17 cellular contexts compared by ENCODE assay signal in the genomic region with DNA sequence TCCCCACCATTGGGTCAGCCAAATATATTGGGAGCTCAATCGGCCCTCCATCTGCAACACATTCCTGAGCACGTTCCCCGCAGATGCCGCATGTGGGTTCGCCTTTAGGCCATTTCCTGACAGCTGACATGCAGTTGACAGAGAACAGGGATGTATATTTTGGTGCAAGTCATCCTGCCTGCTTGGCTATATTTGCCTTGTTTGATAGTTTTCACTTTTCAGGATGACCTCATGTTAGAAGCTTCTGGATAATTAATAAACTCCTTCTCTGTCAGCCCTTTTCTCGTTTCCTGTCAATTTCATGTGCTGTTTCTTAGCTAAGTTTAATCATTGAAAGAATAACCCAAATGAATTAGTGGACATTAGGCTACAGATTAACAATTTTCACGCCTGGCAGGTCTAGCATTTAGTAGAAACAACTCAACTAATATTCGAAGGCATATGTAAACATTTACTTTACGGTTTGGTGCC.
DNase-seq lines count a peak whose midpoint lies in the region; ATAC-seq and TF ChIP-seq lines count a peak whose summit lies in the region.
"Had no signal": no experiment of that assay in that cellular context is flagged by ENCODE, and none has a peak within 500 bp of the region (broad histone marks: within the 10 kb centered on the region; RNA-seq: fewer than 3 reads in every experiment).

No MANE protein-coding gene starts in this region.

- no peaks in the 10 kb centered on the region for H3K36me3 ChIP-seq in thoracic aorta

- ATAC-seq in GM21619 (IDR thresholded peaks at IDR 0.05; ENCODE audit: unreplicated experiment) (peak; percentile 47), thoracic aorta (ENCODE audit: insufficient number of reproducible peaks, low FRiP score, low read depth) (peak; percentile 40), GM21528 (IDR thresholded peaks at IDR 0.05; ENCODE audit: low FRiP score, unreplicated experiment) (no peak)
- no peak for ATAC-seq in activated naive CD4-positive, alpha-beta T cell treated with anti-CD3 and anti-CD28 coated beads, Interleukin-2, amount 50 U/mL, for 72 hours
- ATAC-seq: activated T-cell treated with anti-CD3 and anti-CD28 coated beads, Interleukin-2, amount 50 U/mL, for 4 hours; stimulated activated naive CD8-positive, alpha-beta T cell treated with anti-CD3 and anti-CD28 coated beads, Interleukin-15, Interleukin-2, amounts not matched to agents 100 U/mL and 50 U/mL, for 24 hours had no signal

- intact Hi-C loops in head of caudate nucleus (cut with DNase I): no loop called here

- no peaks in the 10 kb centered on the region for H3K27me3 ChIP-seq in thoracic aorta (replicated peaks; ENCODE audit: insufficient read depth)

- H3K36me3 Mint-ChIP-seq in chondrocyte (ENCODE audit: low read depth): peaks cover 8% of the 10 kb centered on the region
- H3K36me3 Mint-ChIP-seq in activated naive CD4-positive, alpha-beta T cell treated with anti-CD3 and anti-CD28 coated beads, Interleukin-2, amount 50 U/mL, for 72 hours: peaks cover 16 to 20% of the 10 kb centered on the region in 2 donors
- H3K36me3 Mint-ChIP-seq: CD4-positive, CD25-positive, alpha-beta regulatory T cell had no signal

- H3K4me1 Mint-ChIP-seq in chondrocyte (ENCODE audit: low read depth): peaks cover 18% of the 10 kb centered on the region
- H3K4me1 Mint-ChIP-seq: CD4-positive, CD25-positive, alpha-beta regulatory T cell had no signal

- no peak overlapping the region for H3K4me3 ChIP-seq in thoracic aorta

- DNase-seq in chondrocyte (ENCODE audit: low spot score): no peak
- peak; percentile 76 for DNase-seq in kidney glomerular epithelial cell (lab: John Stamatoyannopoulos, UW)
- no peak for DNase-seq in thoracic aorta (ENCODE audit: low spot score)
- no peak for DNase-seq in COLO829 (ENCODE audit: low spot score)
- no peak for DNase-seq in head of caudate nucleus
- DNase-seq in activated naive CD4-positive, alpha-beta T cell treated with anti-CD3 and anti-CD28 coated beads, Interleukin-2, amount 50 U/mL, for 72 hours (ENCODE audit: low spot score in 2 of 2): no peak
- DNase-seq: activated CD4-positive, alpha-beta T cell treated with anti-CD3 and anti-CD28 coated beads for 4 hours; activated T-cell treated with anti-CD3 and anti-CD28 coated beads, Interleukin-2, amount 50 U/mL, for 4 hours; anterior cingulate cortex; CD4-positive, CD25-positive, alpha-beta regulatory T cell; hippocampal formation; NCI-H1092 treated with DMSO at 0.1 percent for 48 hours; NCI-H345; stimulated activated naive CD8-positive, alpha-beta T cell treated with anti-CD3 and anti-CD28 coated beads, Interleukin-15, Interleukin-2, amounts not matched to agents 100 U/mL and 50 U/mL, for 24 hours; T-helper 1 cell had no signal

- no peaks in the 10 kb centered on the region for H3K27me3 Mint-ChIP-seq in chondrocyte (ENCODE audit: low read depth)
- H3K27me3 Mint-ChIP-seq: CD4-positive, CD25-positive, alpha-beta regulatory T cell had no signal

- peaks cover 18% of the 10 kb centered on the region for H3K9me3 Mint-ChIP-seq in chondrocyte (ENCODE audit: low read depth)
- peaks cover 16 to 22% of the 10 kb centered on the region in 2 donors for H3K9me3 Mint-ChIP-seq in activated naive CD4-positive, alpha-beta T cell treated with anti-CD3 and anti-CD28 coated beads, Interleukin-2, amount 50 U/mL, for 72 hours

- H3K4me1 ChIP-seq in thoracic aorta (ENCODE audit: control insufficient read depth in 1 of 2, low read depth in 2 of 2): peaks cover 0 to 19% of the 10 kb centered on the region in 2 donors

- H3K9me3 ChIP-seq in thoracic aorta: peaks cover 7% of the 10 kb centered on the region

- TF ChIP-seq CTCF in chondrocyte (IDR thresholded peaks at IDR 0.05) (no peak), thoracic aorta (IDR thresholded peaks at IDR 0.05) (no peak)

- no peak overlapping the region for H3K4me3 Mint-ChIP-seq in chondrocyte (ENCODE audit: unreplicated experiment)
- H3K4me3 Mint-ChIP-seq: activated T-cell treated with anti-CD3 and anti-CD28 coated beads, Interleukin-2, amount 50 U/mL, for 4 hours; CD4-positive, CD25-positive, alpha-beta regulatory T cell had no signal

- H3K27ac Mint-ChIP-seq in chondrocyte (ENCODE audit: unreplicated experiment): peak overlapping the region; percentile 68
- H3K27ac Mint-ChIP-seq in activated naive CD4-positive, alpha-beta T cell treated with anti-CD3 and anti-CD28 coated beads, Interleukin-2, amount 50 U/mL, for 72 hours: no peak overlapping the region
- H3K27ac Mint-ChIP-seq: CD4-positive, CD25-positive, alpha-beta regulatory T cell had no signal

- peak overlapping the region; percentile 63 to 82 for H3K27ac ChIP-seq in thoracic aorta

Comparison
In these comparisons a context has a peak if more than half of its experiments do, and no peak if none do; other contexts are left out.
1. ATAC-seq: peak in GM21619 (single experiment) and thoracic aorta (single experiment); none in GM21528 (single experiment) and activated naive CD4-positive, alpha-beta T cell treated with anti-CD3 and anti-CD28 coated beads, Interleukin-2, amount 50 U/mL, for 72 hours (0 of 2).